In genomic region chr1:10868599-10868965, GRCh38 we compare ENCODE assay signal across 22 cellular contexts.
"Had no signal": no experiment of that assay in that cellular context is flagged by ENCODE, and none has a peak within 500 bp of the region (broad histone marks: within the 10 kb centered on the region; RNA-seq: fewer than 3 reads in every experiment).

No MANE protein-coding gene starts in this region.

- H3K27ac ChIP-seq: esophagus squamous epithelium, ovary, psoas muscle, sigmoid colon, spleen, testis, tibial artery, upper lobe of left lung, uterus had no signal

- DNase-seq: cortex of kidney; effector memory CD8-positive, alpha-beta T cell; erythroblast; esophagus squamous epithelium; foreskin melanocyte; immature natural killer cell; natural killer cell; ovary; right cardiac atrium; sigmoid colon; spleen; stimulated activated CD4-positive, alpha-beta T cell treated with anti-CD3 and anti-CD28 coated beads, Interleukin-4, amount 100 ng/mL, for 4 hours; stimulated activated naive CD8-positive, alpha-beta T cell treated with anti-CD3 and anti-CD28 coated beads, Interleukin-15, Interleukin-2, amounts not matched to agents 100 U/mL and 50 U/mL, for 24 hours; testis; tibial artery; upper lobe of left lung; uterus had no signal

- H3K36me3 Mint-ChIP-seq: immature natural killer cell; memory B cell; natural killer cell; stimulated activated memory B cell treated with anti-CD40 and anti-IgM and Interleukin-4, amounts not matched to agents 10 μg/mL and 1 μg/mL and 100 μg/mL, for 72 hours had no signal

- ATAC-seq: effector memory CD8-positive, alpha-beta T cell; left lobe of liver; natural killer cell; psoas muscle; right cardiac atrium; stimulated activated memory B cell treated with anti-CD40 and anti-IgM and Interleukin-4, amounts not matched to agents 10 μg/mL and 1 μg/mL and 100 μg/mL, for 72 hours; stimulated activated naive CD8-positive, alpha-beta T cell treated with anti-CD3 and anti-CD28 coated beads, Interleukin-15, Interleukin-2, amounts not matched to agents 100 U/mL and 50 U/mL, for 24 hours had no signal

- H3K4me3 ChIP-seq: esophagus squamous epithelium, lung, ovary, psoas muscle, sigmoid colon, spleen, testis, tibial artery, upper lobe of left lung, uterus had no signal

- H3K4me3 Mint-ChIP-seq: memory B cell, natural killer cell had no signal

- H3K27ac Mint-ChIP-seq: effector memory CD8-positive, alpha-beta T cell; immature natural killer cell; memory B cell; natural killer cell; stimulated activated memory B cell treated with anti-CD40 and anti-IgM and Interleukin-4, amounts not matched to agents 10 μg/mL and 1 μg/mL and 100 μg/mL, for 72 hours had no signal

- H3K27me3 ChIP-seq: ovary, testis, uterus had no signal

- H3K9me3 Mint-ChIP-seq: effector memory CD8-positive, alpha-beta T cell; immature natural killer cell; memory B cell; natural killer cell; stimulated activated memory B cell treated with anti-CD40 and anti-IgM and Interleukin-4, amounts not matched to agents 10 μg/mL and 1 μg/mL and 100 μg/mL, for 72 hours had no signal

- H3K9me3 ChIP-seq: esophagus squamous epithelium, ovary, psoas muscle, sigmoid colon, spleen, testis, tibial artery, upper lobe of left lung, uterus had no signal

- H3K36me3 ChIP-seq: esophagus squamous epithelium, ovary, sigmoid colon, spleen, tibial artery, upper lobe of left lung, uterus had no signal
